In the genomic region with DNA sequence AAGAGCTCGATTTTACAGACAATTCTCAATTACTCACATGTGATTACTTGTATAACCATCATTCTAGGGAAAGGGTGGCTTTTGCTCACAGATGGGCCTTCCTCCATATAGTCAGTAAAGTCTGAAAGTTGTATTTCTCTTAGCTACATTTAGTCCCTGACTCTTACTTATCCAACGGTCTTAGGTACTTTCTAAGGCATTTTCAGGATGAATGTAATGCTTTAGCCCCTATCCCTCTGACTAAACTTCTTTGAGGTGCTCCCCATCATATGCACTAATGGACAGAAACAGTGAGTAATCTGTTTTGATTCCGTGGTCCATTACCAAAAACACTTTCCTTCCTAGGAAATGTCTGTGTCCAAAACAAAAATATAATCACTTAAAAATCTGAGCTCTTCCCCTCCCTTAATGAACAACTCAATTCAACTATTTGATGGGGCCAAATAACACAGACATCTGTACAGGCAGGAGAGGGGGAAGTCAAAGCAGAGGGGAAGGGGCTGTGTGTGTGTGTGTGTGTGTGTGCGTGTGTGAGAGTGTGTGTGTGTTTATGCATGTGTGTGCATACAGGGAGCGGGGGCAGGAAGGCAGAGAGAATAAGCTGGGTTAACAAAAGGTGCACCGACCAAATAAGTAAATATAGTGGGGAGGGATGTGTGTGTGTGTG, we compare ENCODE assay signal across 18 cellular contexts.
"Had no signal": no experiment of that assay in that cellular context is flagged by ENCODE, and none has a peak within 500 bp of the region (broad histone marks: within the 10 kb centered on the region; RNA-seq: fewer than 3 reads in every experiment).

No MANE protein-coding gene starts in this region.

- H3K27me3 Mint-ChIP-seq: brain; naive thymus-derived CD4-positive, alpha-beta T cell had no signal

- H3K4me1 Mint-ChIP-seq: brain had no signal

- H3K27ac Mint-ChIP-seq: T-helper 1 cell treated with Interleukin-12 subunit alpha and Interleukin-12 subunit beta and Interleukin-4 antibody, amounts not matched to agents 30 μg/mL and 1 μg/mL, for 36 hours had no signal

- ATAC-seq: esophagus mucosa; left cardiac atrium; lower lobe of right lung; naive thymus-derived CD4-positive, alpha-beta T cell; sciatic nerve; SK-N-SH treated with all-trans-retinoic acid at 6 μM for 48 hours had no signal

- DNase-seq: activated CD4-positive, CD25-positive, alpha-beta regulatory T cell treated with anti-CD3 and anti-CD28 coated beads, Interleukin-2, amount 50 U/mL, for 72 hours; activated naive CD4-positive, alpha-beta T cell; amniotic stem cell; glutamatergic neuron; left cardiac atrium; lower lobe of right lung; naive thymus-derived CD4-positive, alpha-beta T cell; nucleus accumbens; SHP77; spleen; stimulated activated CD4-positive, alpha-beta T cell treated with anti-CD3 and anti-CD28 coated beads, Interleukin-2, amount 100 ng/mL, for 24 hours; stimulated activated naive CD4-positive, alpha-beta T cell treated with Interleukin-2 at 50 U/mL for 16 hours; testis had no signal

- H3K9me3 Mint-ChIP-seq: naive thymus-derived CD4-positive, alpha-beta T cell; T-helper 1 cell treated with Interleukin-12 subunit alpha and Interleukin-12 subunit beta and Interleukin-4 antibody, amounts not matched to agents 30 μg/mL and 1 μg/mL, for 36 hours had no signal

- H3K4me3 Mint-ChIP-seq: brain; naive thymus-derived CD4-positive, alpha-beta T cell; T-helper 1 cell treated with Interleukin-12 subunit alpha and Interleukin-12 subunit beta and Interleukin-4 antibody, amounts not matched to agents 30 μg/mL and 1 μg/mL, for 36 hours had no signal
